ENCODE assay signal across 13 cellular contexts in genomic region chr3:10164201-10164545, GRCh38. TPM values are rescaled to one million over a fixed set of nuclear protein-coding genes. Genes with fewer than 3 reads are reported as not detected.
DNase-seq lines count a peak whose midpoint lies in the region; ATAC-seq and TF ChIP-seq lines count a peak whose summit lies in the region.
"Not testable (repeated sequence)": the region's sequence is repeated elsewhere in the genome, so short reads cannot be mapped to it uniquely, and the experiment has no call there.
"Had no signal": no experiment of that assay in that cellular context is flagged by ENCODE, and none has a peak within 500 bp of the region (broad histone marks: within the 10 kb centered on the region; RNA-seq: fewer than 3 reads in every experiment).

No MANE protein-coding gene starts in this region.

- H3K79me2 ChIP-seq in HCT116 (ENCODE audit: insufficient read depth, low read length) = not testable (repeated sequence)
- peaks cover 39% of the 10 kb centered on the region for H3K79me2 ChIP-seq in SK-N-SH (ENCODE audit: insufficient read depth)

- not testable (repeated sequence) for TF ChIP-seq EP300 in SK-N-SH (IDR thresholded peaks at IDR 0.05; ENCODE audit: borderline replicate concordance in 1 of 2, low read depth in 1 of 2, low read length in 1 of 2)

- H3K36me3 ChIP-seq in A673 (ENCODE audit: insufficient read depth, low read length, poor library complexity, severe bottlenecking); HCT116 (ENCODE audit: control insufficient read depth in 1 of 2, insufficient read depth in 2 of 2, low read length in 2 of 2); right atrium auricular region: not testable (repeated sequence)
- peaks cover 0 to 20% of the 10 kb centered on the region in 2 experiments for H3K36me3 ChIP-seq in SK-N-SH (replicated peaks in 1 of 2; ENCODE audit: control insufficient read depth in 1 of 2, insufficient read depth in 2 of 2, low read length in 1 of 2)

- peak overlapping the region; percentile 71 for H3K9ac ChIP-seq in HCT116 (ENCODE audit: low read length)
- H3K9ac ChIP-seq in SK-N-SH = not testable (repeated sequence)

- CTCF ChIA-PET in A673 (lab: Charles Lee) = not testable (repeated sequence)
- CTCF ChIA-PET in HCT116 (lab: Charles Lee) = interaction anchor here (1.3 to 2.1 kb wide), 2 partner anchors 28 to 153 kb away, joined by 4 read pairs; no protein-coding TSS in a partner anchor
- CTCF ChIA-PET in SK-N-SH (lab: Yijun Ruan, JAX) = interaction anchor here (0.8 to 2.1 kb wide), 5 partner anchors 11 to 366 kb away, joined by 3 to 6 read pairs (median 3); no protein-coding TSS in a partner anchor
- CTCF ChIA-PET in activated naive CD4-positive, alpha-beta T cell treated with anti-CD3 and anti-CD28 coated beads for 36 hours (lab: Charles Lee) = interaction anchor here (0.7 to 3.8 kb wide), 9 partner anchors 12 to 123 kb away, joined by 3 to 38 read pairs (median 8); no protein-coding TSS in a partner anchor

- intact Hi-C loops in A673 (cut with micrococcal nuclease; ENCODE audit: unreplicated experiment) = not testable (repeated sequence)
- intact Hi-C loops in HCT116 (cut with micrococcal nuclease) (loop anchor here (2.0 to 5.0 kb wide), 2 partner anchors 43 to 61 kb away; no protein-coding TSS in a partner anchor), dorsolateral prefrontal cortex (cut with DNase I) (loop anchor here (2.0 to 10.0 kb wide), 2 partner anchors 49 to 61 kb away; partner anchors contain the start of gene BRK1 (in 1 of the 2))
- intact Hi-C loops in activated naive CD4-positive, alpha-beta T cell treated with anti-CD3 and anti-CD28 coated beads for 36 hours (cut with micrococcal nuclease) = loop anchor here (1.0 to 2.0 kb wide), 4 partner anchors 21 to 61 kb away; partner anchors contain the start of gene BRK1

- not testable (repeated sequence) for DNase-seq in A673 (ENCODE audit: low spot score); HCT116 (ENCODE audit: low read depth, low spot score); SK-N-SH; activated naive CD4-positive, alpha-beta T cell treated with anti-CD3 and anti-CD28 coated beads for 36 hours; dorsolateral prefrontal cortex; right atrium auricular region (ENCODE audit: low spot score); stimulated activated effector memory CD8-positive, alpha-beta T cell treated with anti-CD3 and anti-CD28 coated beads, Interleukin-12 subunit alpha, Interleukin-12 subunit beta, amount 100 ng/mL, for 72 hours (ENCODE audit: low spot score in 2 of 2)

- H3K27ac Mint-ChIP-seq in activated naive CD4-positive, alpha-beta T cell treated with anti-CD3 and anti-CD28 coated beads for 36 hours; nephron; stimulated activated effector memory CD8-positive, alpha-beta T cell treated with anti-CD3 and anti-CD28 coated beads, Interleukin-12 subunit alpha, Interleukin-12 subunit beta, amount 100 ng/mL, for 72 hours: not testable (repeated sequence)

- peak overlapping the region; percentile 99 for H2AFZ ChIP-seq in HCT116 (ENCODE audit: low read depth, low read length, poor library complexity, severe bottlenecking)
- H2AFZ ChIP-seq in SK-N-SH (ENCODE audit: low read depth) = peak overlapping the region; percentile 78

- peaks cover 10% of the 10 kb centered on the region for H3K36me3 Mint-ChIP-seq in activated naive CD4-positive, alpha-beta T cell treated with anti-CD3 and anti-CD28 coated beads for 36 hours (ENCODE audit: low read depth)
- H3K36me3 Mint-ChIP-seq in nephron (ENCODE audit: low read depth) = not testable (repeated sequence)
- H3K36me3 Mint-ChIP-seq in stimulated activated effector memory CD8-positive, alpha-beta T cell treated with anti-CD3 and anti-CD28 coated beads, Interleukin-12 subunit alpha, Interleukin-12 subunit beta, amount 100 ng/mL, for 72 hours = peaks cover 13% of the 10 kb centered on the region

- not testable (repeated sequence) for H4K20me1 ChIP-seq in HCT116 (ENCODE audit: insufficient read depth); SK-N-SH (ENCODE audit: insufficient read depth)

- TF ChIP-seq RAD21 in HCT116 (IDR thresholded peaks at IDR 0.05; ENCODE audit: low read depth); SK-N-SH (IDR thresholded peaks at IDR 0.05; ENCODE audit: low read length): not testable (repeated sequence)

- BruUV-seq in A673 (replicated peaks; lab: Mats Ljungman, UMichigan); HCT116 (replicated peaks; lab: Mats Ljungman, UMichigan): not testable (repeated sequence)

- H3K9me3 ChIP-seq in A673 (ENCODE audit: low read depth, low read length, poor library complexity, severe bottlenecking); HCT116 (ENCODE audit: control insufficient read depth in 1 of 2, insufficient read depth in 1 of 2, low read depth in 1 of 2, low read length in 2 of 2); SK-N-SH; right atrium auricular region: not testable (repeated sequence)

- H3F3A ChIP-seq in SK-N-SH (replicated peaks; ENCODE audit: insufficient read depth) = peaks cover 18% of the 10 kb centered on the region

- H3K27ac ChIP-seq in A673 (ENCODE audit: low read depth, low read length, poor library complexity, severe bottlenecking); HCT116 (ENCODE audit: low read depth, low read length); SK-N-SH (ENCODE audit: low read depth in 2 of 2, low read length in 1 of 2); right atrium auricular region: not testable (repeated sequence)
- peak overlapping the region in 32 of 59 donors; percentile 2 to 95 (median 86) for H3K27ac ChIP-seq in dorsolateral prefrontal cortex

- TF ChIP-seq POLR2A in HCT116 (IDR thresholded peaks at IDR 0.05; ENCODE audit: borderline replicate concordance, extremely low read depth, insufficient read depth, insufficient read length) = not testable (repeated sequence)

- not testable (repeated sequence) for H3K27me3 ChIP-seq in A673 (replicated peaks; ENCODE audit: insufficient read depth, low read depth, low read length, poor library complexity); HCT116 (ENCODE audit: insufficient read depth, low read length); SK-N-SH (ENCODE audit: insufficient read depth); dorsolateral prefrontal cortex; right atrium auricular region

- not testable (repeated sequence) for TF ChIP-seq CTCF in A673 (conservative IDR thresholded peaks at IDR 0.05; ENCODE audit: low read depth, low read length); HCT116 (IDR thresholded peaks at IDR 0.05 in 2 of 3, conservative IDR thresholded peaks at IDR 0.05 in 1 of 3; ENCODE audit: borderline replicate concordance in 1 of 3, insufficient read depth in 1 of 3, low read depth in 2 of 3, low read length in 2 of 3); SK-N-SH (IDR thresholded peaks at IDR 0.05); dorsolateral prefrontal cortex (IDR thresholded peaks at IDR 0.05 in 54 of 56, conservative IDR thresholded peaks at IDR 0.05 in 2 of 56; ENCODE audit: low read depth in 1 of 56, partially characterized antibody in 56 of 56); right atrium auricular region (IDR thresholded peaks at IDR 0.05); nephron (IDR thresholded peaks at IDR 0.05; ENCODE audit: unreplicated experiment in 3 of 3)

- peaks cover 12% of the 10 kb centered on the region for H3K4me1 ChIP-seq in A673 (ENCODE audit: insufficient read depth, low read length, poor library complexity, severe bottlenecking)
- H3K4me1 ChIP-seq in HCT116 (ENCODE audit: control insufficient read depth in 1 of 2, insufficient read depth in 2 of 2, low read length in 2 of 2) = peaks cover 6 to 15% of the 10 kb centered on the region in 2 experiments; a peak in 1 of 4 replicates
- peaks cover 7 to 12% of the 10 kb centered on the region in 2 experiments; a peak in 2 of 4 replicates for H3K4me1 ChIP-seq in SK-N-SH (ENCODE audit: control insufficient read depth in 1 of 2, insufficient read depth in 2 of 2, low read depth in 1 of 2, low read length in 1 of 2)
- not testable (repeated sequence) for H3K4me1 ChIP-seq in right atrium auricular region

- H3K27me3 Mint-ChIP-seq in activated naive CD4-positive, alpha-beta T cell treated with anti-CD3 and anti-CD28 coated beads for 36 hours (ENCODE audit: low read depth); nephron (ENCODE audit: low read depth): not testable (repeated sequence)

- POLR2A ChIA-PET in A673 (lab: Charles Lee; ENCODE audit: low non-redundant PET); SK-N-SH (lab: Yijun Ruan, JAX): not testable (repeated sequence)
- POLR2A ChIA-PET in HCT116 (lab: Charles Lee) = interaction anchor here (1.0 kb wide), 1 partner anchor 84 kb away, joined by 3 read pairs; the partner anchor contains the start of gene TATDN2

- H3K4me3 ChIP-seq in A673 (ENCODE audit: low read depth, low read length, poor library complexity, severe bottlenecking) (peak overlapping the region; percentile 76), HCT116 (replicated peaks in 1 of 2; ENCODE audit: low read depth in 1 of 2, low read length in 2 of 2) (peak overlapping the region; percentile 68 to 86), SK-N-SH (ENCODE audit: low read depth in 2 of 2, low read length in 1 of 2) (peak overlapping the region; percentile 70 to 98), dorsolateral prefrontal cortex (peak overlapping the region in 56 of 59 donors; percentile 58 to 98 (median 90)), right atrium auricular region (peak overlapping the region; percentile 70 to 79)

- H3K4me1 Mint-ChIP-seq in activated naive CD4-positive, alpha-beta T cell treated with anti-CD3 and anti-CD28 coated beads for 36 hours (ENCODE audit: low read depth) = peaks cover 23% of the 10 kb centered on the region
- not testable (repeated sequence) for H3K4me1 Mint-ChIP-seq in nephron
- H3K4me1 Mint-ChIP-seq in stimulated activated effector memory CD8-positive, alpha-beta T cell treated with anti-CD3 and anti-CD28 coated beads, Interleukin-12 subunit alpha, Interleukin-12 subunit beta, amount 100 ng/mL, for 72 hours = peaks cover 19% of the 10 kb centered on the region

- H3K9me2 ChIP-seq in HCT116 (ENCODE audit: insufficient read depth); SK-N-SH: not testable (repeated sequence)

- ATAC-seq in HCT116; stimulated activated effector memory CD8-positive, alpha-beta T cell treated with anti-CD3 and anti-CD28 coated beads, Interleukin-12 subunit alpha, Interleukin-12 subunit beta, amount 100 ng/mL, for 72 hours: not testable (repeated sequence)

- H3K4me3 Mint-ChIP-seq in activated naive CD4-positive, alpha-beta T cell treated with anti-CD3 and anti-CD28 coated beads for 36 hours = peak overlapping the region; percentile 75
- H3K4me3 Mint-ChIP-seq in nephron = peak overlapping the region; percentile 74 to 75 (median 74)
- H3K4me3 Mint-ChIP-seq in stimulated activated effector memory CD8-positive, alpha-beta T cell treated with anti-CD3 and anti-CD28 coated beads, Interleukin-12 subunit alpha, Interleukin-12 subunit beta, amount 100 ng/mL, for 72 hours = peak overlapping the region; percentile 70

- H3K9me3 Mint-ChIP-seq in activated naive CD4-positive, alpha-beta T cell treated with anti-CD3 and anti-CD28 coated beads for 36 hours; nephron; stimulated activated effector memory CD8-positive, alpha-beta T cell treated with anti-CD3 and anti-CD28 coated beads, Interleukin-12 subunit alpha, Interleukin-12 subunit beta, amount 100 ng/mL, for 72 hours: not testable (repeated sequence)

- RAD21 ChIA-PET in HCT116 (lab: Charles Lee; ENCODE audit: low non-redundant PET in 1 of 2, low total read pairs in 2 of 2, uncharacterized antibody in 2 of 2, unreplicated experiment in 2 of 2) = not testable (repeated sequence)

- peak overlapping the region; percentile 98 for H3K4me2 ChIP-seq in HCT116 (ENCODE audit: low read length)
- peak overlapping the region; percentile 85 for H3K4me2 ChIP-seq in SK-N-SH

- WGBS in SK-N-SH (ENCODE audit: low lambda C conversion rate) = 46% methylated on average over 12 of the region's 12 CpGs

RNA-seq across cellular contexts. Expression of gene IRAK2, which starts 0.5 kb away (rescaled TPM):
- total RNA-seq in A673 (2021) = 0.34 and 0.63 TPM in 2 replicates
- 3.6 TPM for total RNA-seq in HCT116 (2021; ENCODE audit: unreplicated experiment)
- 1.9 and 2.0 TPM in 2 replicates for polyA plus RNA-seq in HCT116 (2012)
- 7.7 and 8.6 TPM in 2 replicates for polyA plus RNA-seq in SK-N-SH (2012; rRNA removed)
- 5.4 and 6.5 TPM in 2 replicates for polyA plus RNA-seq in SK-N-SH (2012; cell fraction: cytosol; rRNA removed)
- polyA plus RNA-seq in SK-N-SH (2012; cell fraction: nucleus; rRNA removed) = 6.6 and 7.6 TPM in 2 replicates
- total RNA-seq in activated naive CD4-positive, alpha-beta T cell treated with anti-CD3 and anti-CD28 coated beads for 36 hours = 1 to 10 TPM; 6.4 to 6.9 TPM
- 10 to 100 TPM in 9 of 120 experiments, 1 to 10 TPM in 111; 3.6 to 16.8 (median 6.7) TPM for total RNA-seq in dorsolateral prefrontal cortex
- 1 to 10 TPM; 1.1 to 2.8 TPM for total RNA-seq in right atrium auricular region

RNA-seq across cellular contexts. Expression of gene VHL, which starts 22.6 kb away (rescaled TPM):
- total RNA-seq in A673 (2021) (46.4 and 57.3 TPM in 2 replicates), HCT116 (2021; ENCODE audit: unreplicated experiment) (56.1 TPM), dorsolateral prefrontal cortex (10 to 100 TPM; 33.7 to 54.9 (median 42.9) TPM), right atrium auricular region (10 to 100 TPM; 14.1 to 16.5 TPM)
- 29.4 and 36.3 TPM in 2 replicates for polyA plus RNA-seq in HCT116 (2012)
- 9.2 and 10.2 TPM in 2 replicates for polyA plus RNA-seq in SK-N-SH (2012; rRNA removed)
- 14.2 TPM in 2 replicates for polyA plus RNA-seq in SK-N-SH (2012; cell fraction: cytosol; rRNA removed)
- 14.5 and 15.6 TPM in 2 replicates for polyA plus RNA-seq in SK-N-SH (2012; cell fraction: nucleus; rRNA removed)
- 10 to 100 TPM; 51.5 to 54.0 TPM for total RNA-seq in activated naive CD4-positive, alpha-beta T cell treated with anti-CD3 and anti-CD28 coated beads for 36 hours

RNA-seq across cellular contexts. Expression of gene BRK1, which starts 48.7 kb away (rescaled TPM):
- total RNA-seq in A673 (2021) (121 and 123 TPM in 2 replicates), HCT116 (2021; ENCODE audit: unreplicated experiment) (93.4 TPM), dorsolateral prefrontal cortex (100 to 1,000 TPM in 67 of 120 experiments, 10 to 100 TPM in 53; 62.8 to 136 (median 102) TPM), right atrium auricular region (10 to 100 TPM; 58.3 to 94.3 TPM)
- 111 and 143 TPM in 2 replicates for polyA plus RNA-seq in HCT116 (2012)
- polyA plus RNA-seq in SK-N-SH (2012; rRNA removed) = 211 and 283 TPM in 2 replicates
- 280 and 306 TPM in 2 replicates for polyA plus RNA-seq in SK-N-SH (2012; cell fraction: cytosol; rRNA removed)
- polyA plus RNA-seq in SK-N-SH (2012; cell fraction: nucleus; rRNA removed) = 28.1 and 50.2 TPM in 2 replicates
- 10 to 100 TPM; 73.6 to 73.7 TPM for total RNA-seq in activated naive CD4-positive, alpha-beta T cell treated with anti-CD3 and anti-CD28 coated beads for 36 hours

RNA-seq across cellular contexts. Expression of gene FANCD2OS, which starts 56.1 kb away (rescaled TPM):
- total RNA-seq in A673 (2021) (not detected in 2 replicates), HCT116 (2021; ENCODE audit: unreplicated experiment) (not detected), dorsolateral prefrontal cortex (not detected), right atrium auricular region (not detected)
- polyA plus RNA-seq in HCT116 (2012) = 0.22 TPM in 1 of 2 replicates, not detected in the other
- polyA plus RNA-seq in SK-N-SH (2012; rRNA removed) = not detected in 2 replicates
- not detected in 2 replicates for polyA plus RNA-seq in SK-N-SH (2012; cell fraction: cytosol; rRNA removed)
- not detected in 2 replicates for polyA plus RNA-seq in SK-N-SH (2012; cell fraction: nucleus; rRNA removed)
- not detected for total RNA-seq in activated naive CD4-positive, alpha-beta T cell treated with anti-CD3 and anti-CD28 coated beads for 36 hours
- total RNA-seq: activated naive CD4-positive, alpha-beta T cell treated with anti-CD3 and anti-CD28 coated beads, Interleukin-2, amount 50 U/mL, for 72 hours; dermis blood vessel endothelial cell; H7; left ventricle myocardium superior; pulmonary artery endothelial cell had no signal
